Comparison of ENCODE assay signal across 6 cellular contexts in genomic region chr2:176136375-176137248, GRCh38. TPM values are rescaled to one million over a fixed set of nuclear protein-coding genes. Genes with fewer than 3 reads are reported as not detected.
DNase-seq lines count a peak whose midpoint lies in the region; TF ChIP-seq lines count a peak whose summit lies in the region.

No MANE protein-coding gene starts in this region.

- H3K9me3 ChIP-seq in smooth muscle cell (replicated peaks; ENCODE audit: low read depth), result no peaks in the 10 kb centered on the region

- no peak overlapping the region for H3K27ac ChIP-seq in smooth muscle cell (ENCODE audit: low read depth)

- no peaks in the 10 kb centered on the region for H3K79me2 ChIP-seq in smooth muscle cell (ENCODE audit: low read depth)

- peak overlapping the region; percentile 88 for H2AFZ ChIP-seq in smooth muscle cell (ENCODE audit: low read depth)

- peak; percentile 58 for DNase-seq in DMS53 (lab: John Stamatoyannopoulos, UW)
- no peak for DNase-seq in DMS53 treated with DMSO at 0.1 percent for 48 hours (lab: John Stamatoyannopoulos, UW; ENCODE audit: unreplicated experiment)
- DNase-seq in epithelial cell of esophagus (ENCODE audit: low read depth), result peak; percentile 14
- DNase-seq in smooth muscle cell (lab: John Stamatoyannopoulos, UW; ENCODE audit: unreplicated experiment), result no peak
- DNase-seq in T1000 (lab: John Stamatoyannopoulos, UW), result no peak
- DNase-seq in HUDEP-2 (lab: John Stamatoyannopoulos, UW; ENCODE audit: unreplicated experiment in 76 of 76), result no peak

- 2% methylated on average over 63 of the region's 71 CpGs for WGBS in smooth muscle cell (ENCODE audit: low lambda C conversion rate)

- peaks cover 95% of the 10 kb centered on the region for H3K27me3 ChIP-seq in smooth muscle cell (ENCODE audit: low read depth)

- H3K36me3 ChIP-seq in smooth muscle cell (ENCODE audit: low read depth), result no peaks in the 10 kb centered on the region

- no peak overlapping the region for H3K4me3 ChIP-seq in epithelial cell of esophagus (ENCODE audit: low read length)
- peak overlapping the region; percentile 65 for H3K4me3 ChIP-seq in smooth muscle cell

- peak overlapping the region; percentile 94 for H3K4me2 ChIP-seq in smooth muscle cell

- no peaks in the 10 kb centered on the region for H4K20me1 ChIP-seq in smooth muscle cell (ENCODE audit: low read depth)

- no peaks in the 10 kb centered on the region for H3K4me1 ChIP-seq in smooth muscle cell (ENCODE audit: low read depth)

- no peaks in the 10 kb centered on the region for H3F3A ChIP-seq in smooth muscle cell (ENCODE audit: low read depth)

- no peak for TF ChIP-seq CTCF in epithelial cell of esophagus (IDR thresholded peaks at IDR 0.05; ENCODE audit: insufficient read depth, low read depth, low read length, missing control alignments)
- no peak for TF ChIP-seq CTCF in smooth muscle cell (IDR thresholded peaks at IDR 0.05; ENCODE audit: borderline replicate concordance, insufficient read depth, poor library complexity, severe bottlenecking)

- H3K9ac ChIP-seq in smooth muscle cell (ENCODE audit: low read depth), result no peak overlapping the region

RNA-seq across cellular contexts. Expression of gene HOXD8, which starts 7.1 kb away (rescaled TPM):
- total RNA-seq in smooth muscle cell, result 0.13 and 2.0 TPM in 2 replicates
- not detected in 2 replicates for polyA plus RNA-seq in smooth muscle cell

RNA-seq across cellular contexts. Expression of gene HOXD9, which starts 14.1 kb away (rescaled TPM):
- total RNA-seq in smooth muscle cell, result 0.45 and 0.49 TPM in 2 replicates
- 1.4 and 2.2 TPM in 2 replicates for polyA plus RNA-seq in smooth muscle cell

RNA-seq across cellular contexts. Expression of gene HOXD4, which starts 14.7 kb away (rescaled TPM):
- 0.09 TPM in 1 of 2 replicates, not detected in the other for total RNA-seq in smooth muscle cell
- polyA plus RNA-seq in smooth muscle cell, result not detected in 2 replicates

RNA-seq across cellular contexts. Expression of gene HOXD10, which starts 20.0 kb away (rescaled TPM):
- total RNA-seq in smooth muscle cell, result 6.7 and 9.9 TPM in 2 replicates
- 10.6 and 11.4 TPM in 2 replicates for polyA plus RNA-seq in smooth muscle cell

RNA-seq across cellular contexts. Expression of gene HOXD3, which starts 20.5 kb away (rescaled TPM):
- 0.63 TPM in 1 of 2 replicates, not detected in the other for total RNA-seq in smooth muscle cell
- not detected in 2 replicates for polyA plus RNA-seq in smooth muscle cell

Comparison
In these comparisons a context has a peak if more than half of its experiments do, and no peak if none do; other contexts are left out.
1. DNase-seq: peak in DMS53 (single experiment) and epithelial cell of esophagus (single experiment); none in DMS53 treated with DMSO at 0.1 percent for 48 hours (single experiment), smooth muscle cell (single experiment), T1000 (single experiment) and HUDEP-2 (0 of 76).